In the genomic region with DNA sequence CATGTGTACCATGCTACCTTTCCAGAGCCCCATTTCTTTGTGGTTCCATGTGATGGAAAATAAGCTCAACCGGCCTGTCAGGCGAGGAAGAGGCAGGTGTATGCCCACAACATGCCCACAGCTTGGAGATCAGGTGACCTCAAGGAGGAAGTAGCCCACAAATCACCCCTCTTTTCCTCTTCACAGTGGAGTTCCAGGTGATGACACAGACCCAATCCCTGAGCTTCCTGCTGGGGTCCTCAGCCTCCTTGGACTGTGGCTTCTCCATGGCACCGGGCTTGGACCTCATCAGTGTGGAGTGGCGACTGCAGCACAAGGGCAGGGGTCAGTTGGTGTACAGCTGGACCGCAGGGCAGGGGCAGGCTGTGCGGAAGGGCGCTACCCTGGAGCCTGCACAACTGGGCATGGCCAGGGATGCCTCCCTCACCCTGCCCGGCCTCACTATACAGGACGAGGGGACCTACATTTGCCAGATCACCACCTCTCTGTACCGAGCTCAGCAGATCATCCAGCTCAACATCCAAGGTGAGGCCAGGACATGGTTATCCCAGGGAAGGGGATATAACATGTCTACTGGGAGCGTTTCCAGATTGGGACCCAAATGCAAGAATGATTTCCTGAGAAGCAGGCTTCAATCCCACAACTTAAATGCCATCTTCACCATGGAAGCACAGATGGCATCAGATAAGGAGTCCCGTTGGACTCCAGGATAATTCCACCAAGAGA, we compare ENCODE assay signal across 20 cellular contexts. TPM values are rescaled to one million over a fixed set of nuclear protein-coding genes. Genes with fewer than 3 reads are reported as not detected.
DNase-seq lines count a peak whose midpoint lies in the region; ATAC-seq and TF ChIP-seq lines count a peak whose summit lies in the region.
"Had no signal": no experiment of that assay in that cellular context is flagged by ENCODE, and none has a peak within 500 bp of the region (broad histone marks: within the 10 kb centered on the region; RNA-seq: fewer than 3 reads in every experiment).

No MANE protein-coding gene starts in this region.

- intact Hi-C loops in CD4-positive, alpha-beta T cell (cut with DNase I, micrococcal nuclease) = no loop called here

- peaks cover 93% of the 10 kb centered on the region for H3K36me3 Mint-ChIP-seq in CD4-positive, alpha-beta T cell (ENCODE audit: low read depth)
- peaks cover 21% of the 10 kb centered on the region for H3K36me3 Mint-ChIP-seq in WTC11
- H3K36me3 Mint-ChIP-seq in memory B cell = peaks cover 32% of the 10 kb centered on the region

- no peak overlapping the region; a peak in 1 of 20 replicates for H3K4me3 ChIP-seq in BLaER1 treated with 17β-estradiol and CSF1 and Interleukin-3, amounts not matched to agents 10 nM and 100 nM
- H3K4me3 ChIP-seq: hepatocyte, sigmoid colon, SJSA1, thyroid gland had no signal

- no peak for DNase-seq in CD4-positive, alpha-beta T cell
- DNase-seq in WTC11 (ENCODE audit: low spot score) (peak; percentile 4), memory B cell (ENCODE audit: low spot score in 2 of 2) (no peak), dedifferentiated amniotic fluid mesenchymal stem cell (ENCODE audit: extremely low spot score) (no peak), DMS53 treated with DMSO at 0.1 percent for 48 hours (lab: John Stamatoyannopoulos, UW; ENCODE audit: unreplicated experiment) (no peak), NCI-H526 treated with DMSO at 0.1 percent for 48 hours (lab: John Stamatoyannopoulos, UW) (no peak)
- DNase-seq: amygdala, cerebellar nuclear complex, DMS79 treated with DMSO at 0.1 percent for 48 hours, IMR-90, MV-4-11, NCI-H2081, NCI-H526, occipital lobe, sigmoid colon, thyroid gland had no signal

- H3K36me3 ChIP-seq in BLaER1 treated with 17β-estradiol and CSF1 and Interleukin-3, amounts not matched to agents 10 nM and 100 nM = peaks cover 42 to 80% (median 60%) of the 10 kb centered on the region in 11 experiments

- POLR2A ChIA-PET in CD4-positive, alpha-beta T cell (lab: Charles Lee) = interaction anchor here (0.6 to 16.2 kb wide), 7 partner anchors 8 to 36 kb away, joined by 3 to 203 read pairs (median 3); partner anchors contain the start of genes CD27, MRPL51 and VAMP1
- POLR2A ChIA-PET in WTC11 (lab: Charles Lee) = interaction anchor here (1.0 kb wide), 1 partner anchor 19 kb away, joined by 3 read pairs; no protein-coding TSS in a partner anchor

- H3K4me3 Mint-ChIP-seq in CD4-positive, alpha-beta T cell = no peak overlapping the region
- H3K4me3 Mint-ChIP-seq in WTC11 = no peak overlapping the region
- H3K4me3 Mint-ChIP-seq in memory B cell = no peak overlapping the region
- H3K4me3 Mint-ChIP-seq: mesothelial cell of epicardium had no signal

- H3K27ac ChIP-seq in BLaER1 treated with 17β-estradiol and CSF1 and Interleukin-3, amounts not matched to agents 10 nM and 100 nM = peak overlapping the region in 2 of 11 experiments; percentile 5 to 43; a peak in 2 of 22 replicates
- H3K27ac ChIP-seq in CD4-positive, alpha-beta T cell (ENCODE audit: low read depth, low read length) = peak overlapping the region; percentile 45
- H3K27ac ChIP-seq: hepatocyte, sigmoid colon, SJSA1, thyroid gland had no signal

- H4K20me1 ChIP-seq in BLaER1 treated with 17β-estradiol and CSF1 and Interleukin-3, amounts not matched to agents 10 nM and 100 nM = no peaks in the 10 kb centered on the region

- H3K4me2 ChIP-seq in BLaER1 treated with 17β-estradiol and CSF1 and Interleukin-3, amounts not matched to agents 10 nM and 100 nM = peak overlapping the region in 6 of 11 experiments; percentile 19 to 99 (median 34); a peak in 12 of 22 replicates
- H3K4me2 ChIP-seq: hepatocyte had no signal

- H3K27ac Mint-ChIP-seq in CD4-positive, alpha-beta T cell = peak overlapping the region; percentile 98
- H3K27ac Mint-ChIP-seq in WTC11 = no peak overlapping the region
- peak overlapping the region; percentile 82 for H3K27ac Mint-ChIP-seq in memory B cell
- H3K27ac Mint-ChIP-seq: mesothelial cell of epicardium had no signal

- no peaks in the 10 kb centered on the region for H3K9me3 Mint-ChIP-seq in CD4-positive, alpha-beta T cell
- H3K9me3 Mint-ChIP-seq in WTC11 (no peaks in the 10 kb centered on the region), memory B cell (no peaks in the 10 kb centered on the region)
- H3K9me3 Mint-ChIP-seq: mesothelial cell of epicardium had no signal

- no peaks in the 10 kb centered on the region for H3K9me3 ChIP-seq in BLaER1 treated with 17β-estradiol and CSF1 and Interleukin-3, amounts not matched to agents 10 nM and 100 nM (replicated peaks in 1 of 11)
- no peaks in the 10 kb centered on the region for H3K9me3 ChIP-seq in CD4-positive, alpha-beta T cell (ENCODE audit: control insufficient read depth, low read length)
- H3K9me3 ChIP-seq: sigmoid colon, SJSA1, thyroid gland had no signal

- no peak for ATAC-seq in CD4-positive, alpha-beta T cell (ENCODE audit: poor library complexity)
- no peak for ATAC-seq in WTC11
- no peak for ATAC-seq in memory B cell (ENCODE audit: low read depth)

- H3K27me3 ChIP-seq in BLaER1 treated with 17β-estradiol and CSF1 and Interleukin-3, amounts not matched to agents 10 nM and 100 nM = no peaks in the 10 kb centered on the region
- H3K27me3 ChIP-seq in CD4-positive, alpha-beta T cell (ENCODE audit: control insufficient read depth, insufficient read depth, low read length) = no peaks in the 10 kb centered on the region
- H3K27me3 ChIP-seq: hepatocyte, sigmoid colon, SJSA1, thyroid gland had no signal

- CTCF ChIA-PET in CD4-positive, alpha-beta T cell (lab: Charles Lee) = interaction anchor here (0.8 to 2.2 kb wide), 3 partner anchors 8 to 90 kb away, joined by 3 to 10 read pairs (median 9); no protein-coding TSS in a partner anchor
- CTCF ChIA-PET in WTC11 (lab: Charles Lee) = interaction anchor here (0.6 to 1.4 kb wide), 5 partner anchors 8 to 383 kb away, joined by 4 to 11 read pairs (median 4); no protein-coding TSS in a partner anchor

- no peaks in the 10 kb centered on the region for H3K27me3 Mint-ChIP-seq in CD4-positive, alpha-beta T cell
- no peaks in the 10 kb centered on the region for H3K27me3 Mint-ChIP-seq in WTC11 (ENCODE audit: low read depth)
- no peaks in the 10 kb centered on the region for H3K27me3 Mint-ChIP-seq in memory B cell

- peaks cover 77% of the 10 kb centered on the region for H3K4me1 Mint-ChIP-seq in CD4-positive, alpha-beta T cell (ENCODE audit: low read depth)
- H3K4me1 Mint-ChIP-seq in WTC11 (peaks cover 15% of the 10 kb centered on the region), memory B cell (peaks cover 51% of the 10 kb centered on the region)

- no peak for TF ChIP-seq CTCF in CD4-positive, alpha-beta T cell (IDR thresholded peaks at IDR 0.05)
- no peak for TF ChIP-seq CTCF in WTC11 (IDR thresholded peaks at IDR 0.05)

- H3K9ac ChIP-seq in BLaER1 treated with 17β-estradiol and CSF1 and Interleukin-3, amounts not matched to agents 10 nM and 100 nM = no peak overlapping the region

- H3K4me1 ChIP-seq in BLaER1 treated with 17β-estradiol and CSF1 and Interleukin-3, amounts not matched to agents 10 nM and 100 nM = peaks cover 64 to 77% (median 70%) of the 10 kb centered on the region in 10 experiments

TF ChIP-seq in WTC11, 78 proteins besides CTCF, POLR2A, EP300 and RAD21 (continues in another document):
- no peak for TF ChIP-seq ZMAT4 (CRISPR knock-in tag; IDR thresholded peaks at IDR 0.05)
- no peak for TF ChIP-seq ZNF512 (CRISPR knock-in tag; IDR thresholded peaks at IDR 0.05; ENCODE audit: borderline replicate concordance)
- TF ChIP-seq MXD4 (CRISPR knock-in tag; IDR thresholded peaks at IDR 0.05; ENCODE audit: borderline replicate concordance) = no peak
- no peak for TF ChIP-seq ZNF232 (CRISPR knock-in tag; IDR thresholded peaks at IDR 0.05)

RNA-seq across cellular contexts. Expression of gene TAPBPL, which starts 5.5 kb away (rescaled TPM):
- 10 to 100 TPM; 14.7 to 15.8 TPM for total RNA-seq in CD4-positive, alpha-beta T cell
- 0.98 to 1.3 TPM (median 1.1 TPM) in 3 replicates for total RNA-seq in WTC11 (2021)

RNA-seq across cellular contexts. Expression of gene CD27, which starts 12.6 kb away (rescaled TPM):
- 10 to 100 TPM; 42.7 to 46.1 TPM for total RNA-seq in CD4-positive, alpha-beta T cell
- total RNA-seq in WTC11 (2021) = 0.23 to 0.34 TPM (median 0.28 TPM) in 3 replicates
- total RNA-seq: hepatocyte, IMR-90, mesothelial cell of epicardium, SJSA1 had no signal

RNA-seq across cellular contexts. Expression of gene VAMP1, which starts 13.1 kb away (rescaled TPM):
- total RNA-seq in CD4-positive, alpha-beta T cell = 10 to 100 TPM; 84.8 to 87.7 TPM
- 12.8 to 14.3 TPM (median 13.8 TPM) in 3 replicates for total RNA-seq in WTC11 (2021)

RNA-seq across cellular contexts. Expression of gene MRPL51, which starts 35.7 kb away (rescaled TPM):
- 10 to 100 TPM; 15.1 to 16.7 TPM for total RNA-seq in CD4-positive, alpha-beta T cell
- total RNA-seq in WTC11 (2021) = 285 to 290 TPM (median 288 TPM) in 3 replicates

RNA-seq across cellular contexts. Expression of gene NCAPD2, which starts 36.5 kb away (rescaled TPM):
- total RNA-seq in CD4-positive, alpha-beta T cell = 10 to 100 TPM; 13.7 to 14.9 TPM
- 131 to 141 TPM (median 133 TPM) in 3 replicates for total RNA-seq in WTC11 (2021)

Comparison
In these comparisons a context has a peak if more than half of its experiments do, and no peak if none do; other contexts are left out.
1. RNA of gene CD27, which starts 12.6 kb away (total RNA-seq): 42.7 to 46.1 TPM in CD4-positive, alpha-beta T cell; 0.23 to 0.34 TPM in WTC11; every median in the first group is over 10 times any median in the second.